In the genomic region with DNA sequence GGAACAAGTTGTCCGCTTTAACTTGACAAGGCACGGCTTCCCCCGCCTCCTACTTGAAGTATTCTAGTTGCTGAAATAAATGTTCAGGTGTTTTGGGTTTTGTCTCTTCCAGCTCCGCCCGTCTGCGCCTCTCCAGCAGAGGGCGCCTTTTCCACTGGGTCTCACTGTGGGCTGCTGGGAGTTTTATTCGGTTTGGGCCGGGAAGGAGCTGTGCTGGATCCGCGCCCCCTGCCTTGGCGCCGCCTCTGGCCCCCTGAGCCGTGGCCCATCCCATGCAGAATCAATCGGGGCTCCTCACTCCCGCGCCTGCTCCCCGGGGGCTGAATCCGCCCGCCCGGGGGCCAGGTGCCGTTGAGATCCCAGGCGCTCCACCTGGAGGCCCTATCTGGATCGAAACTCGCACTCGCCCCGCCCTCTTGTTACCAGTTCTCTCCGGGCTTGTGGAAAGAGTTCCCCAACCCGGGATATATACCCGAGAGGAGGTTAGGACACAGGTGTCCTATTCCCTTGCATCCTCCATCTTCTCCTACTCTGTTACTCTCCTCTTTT, we compare ENCODE assay signal across 8 cellular contexts. TPM values are rescaled to one million over a fixed set of nuclear protein-coding genes. Genes with fewer than 3 reads are reported as not detected.
DNase-seq lines count a peak whose midpoint lies in the region; ATAC-seq and TF ChIP-seq lines count a peak whose summit lies in the region.

No MANE protein-coding gene starts in this region.

- no peaks in the 10 kb centered on the region for H3K9me3 Mint-ChIP-seq in T-helper 2 cell treated with Interferon-gamma antibody and Interleukin-4, amounts not matched to agents 5 μg/mL and 100 μg/mL, for 36 hours
- H3K9me3 Mint-ChIP-seq in immature natural killer cell = peaks cover 0 to 2% (median 0%) of the 10 kb centered on the region in 6 donors

- in situ Hi-C loops in astrocyte of the spinal cord (cut with HindIII; ENCODE audit: low sequenced_read_pairs) = no loop called here

- peak; percentile 71 for ATAC-seq in GM19467 (IDR thresholded peaks at IDR 0.05; ENCODE audit: unreplicated experiment)

- DNase-seq in CD1c-positive myeloid dendritic cell (ENCODE audit: extremely low spot score) (peak; percentile 60), astrocyte of the spinal cord (ENCODE audit: low read depth, low spot score) (peak; percentile 50), immature natural killer cell (peak in 2 of 3 donors; percentile 7 to 16), NCI-H1694 treated with DMSO at 0.1 percent for 48 hours (lab: John Stamatoyannopoulos, UW) (no peak)
- peak; percentile 39 for DNase-seq in Jurkat, Clone E6-1 (ENCODE audit: low read depth, low spot score)
- peak; percentile 38 for DNase-seq in T-helper 2 cell treated with Interferon-gamma antibody and Interleukin-4, amounts not matched to agents 5 μg/mL and 100 μg/mL, for 36 hours (ENCODE audit: low spot score)
- peak; percentile 27 to 52 for DNase-seq in stimulated activated CD4-positive, alpha-beta T cell treated with anti-CD3 and anti-CD28 coated beads, Interleukin-1b, Interleukin-23, amount 100 ng/mL, for 4 hours (ENCODE audit: low read depth in 2 of 2)

- peak; percentile 83 for TF ChIP-seq CTCF in astrocyte of the spinal cord (IDR thresholded peaks at IDR 0.05; ENCODE audit: low read depth, low read length)

- H3K27me3 Mint-ChIP-seq in T-helper 2 cell treated with Interferon-gamma antibody and Interleukin-4, amounts not matched to agents 5 μg/mL and 100 μg/mL, for 36 hours (ENCODE audit: low read depth) = peaks cover 10% of the 10 kb centered on the region
- H3K27me3 Mint-ChIP-seq in immature natural killer cell (ENCODE audit: low read depth in 3 of 3) = peaks cover 1 to 13% (median 9%) of the 10 kb centered on the region in 3 donors

- no peak overlapping the region for H3K27ac Mint-ChIP-seq in T-helper 2 cell treated with Interferon-gamma antibody and Interleukin-4, amounts not matched to agents 5 μg/mL and 100 μg/mL, for 36 hours
- H3K27ac Mint-ChIP-seq in immature natural killer cell = no peak overlapping the region

- H3K4me3 Mint-ChIP-seq in T-helper 2 cell treated with Interferon-gamma antibody and Interleukin-4, amounts not matched to agents 5 μg/mL and 100 μg/mL, for 36 hours = peak overlapping the region; percentile 78
- H3K4me3 Mint-ChIP-seq in immature natural killer cell = peak overlapping the region in 3 of 5 donors; percentile 5 to 49 (median 41)

- no peaks in the 10 kb centered on the region for H3K36me3 Mint-ChIP-seq in T-helper 2 cell treated with Interferon-gamma antibody and Interleukin-4, amounts not matched to agents 5 μg/mL and 100 μg/mL, for 36 hours (ENCODE audit: low read depth)
- no peaks in the 10 kb centered on the region for H3K36me3 Mint-ChIP-seq in immature natural killer cell

- H3K4me1 Mint-ChIP-seq in T-helper 2 cell treated with Interferon-gamma antibody and Interleukin-4, amounts not matched to agents 5 μg/mL and 100 μg/mL, for 36 hours (ENCODE audit: low read depth) = peaks cover 4% of the 10 kb centered on the region
- H3K4me1 Mint-ChIP-seq in immature natural killer cell = peaks cover 3 to 10% of the 10 kb centered on the region in 2 donors

- peak overlapping the region; percentile 49 for H3K4me3 ChIP-seq in Jurkat, Clone E6-1 (ENCODE audit: low read length)
- peak overlapping the region; percentile 51 for H3K4me3 ChIP-seq in astrocyte of the spinal cord (ENCODE audit: low read depth, low read length)

RNA-seq across cellular contexts. Expression of a gene that starts 51.0 kb away (rescaled TPM):
- polyA plus RNA-seq in Jurkat, Clone E6-1 (2012; ENCODE audit: insufficient read depth, insufficient read length) = not detected
- not detected for polyA plus RNA-seq in immature natural killer cell
